ENCODE assay signal across 24 cellular contexts in genomic region chr2:15201009-15201408, GRCh38.
"Had no signal": no experiment of that assay in that cellular context is flagged by ENCODE, and none has a peak within 500 bp of the region (broad histone marks: within the 10 kb centered on the region; RNA-seq: fewer than 3 reads in every experiment).

No MANE protein-coding gene starts in this region.

- H2AFZ ChIP-seq: PC-9 had no signal

- DNase-seq: KBM-7, MV-4-11, NCI-H1048, NCI-H1105, NCI-H1417, NCI-H1436 treated with DMSO at 0.1 percent for 48 hours, NCI-H1694, NCI-H187 treated with DMSO at 0.1 percent for 48 hours, NCI-H2081, NCI-H2107, NCI-H2171 treated with DMSO at 0.1 percent for 48 hours, NCI-H345, NCI-H446 treated with DMSO at 0.1 percent for 48 hours, NCI-H524, NCI-H526 treated with DMSO at 0.1 percent for 48 hours, NCI-H774, PC-9, Peyer's patch, SHP77 treated with DMSO at 0.1 percent for 48 hours, SJCRH30 had no signal

- H3K4me2 ChIP-seq: PC-9 had no signal

- H3K27ac ChIP-seq: HL-60, PC-9, Peyer's patch, SJCRH30 had no signal

- H3K27me3 ChIP-seq: Peyer's patch, SJCRH30 had no signal

- FAIRE-seq: HTR-8/SVneo had no signal

- ATAC-seq: Right ventricle myocardium inferior, SK-N-SH treated with all-trans-retinoic acid at 6 μM for 48 hours had no signal

- H3K4me1 ChIP-seq: Peyer's patch, SJCRH30 had no signal

- H3K9me3 ChIP-seq: Peyer's patch, SJCRH30 had no signal

- H3K4me3 ChIP-seq: PC-9, Peyer's patch, SJCRH30 had no signal

- H3K36me3 ChIP-seq: Peyer's patch, SJCRH30 had no signal
